Comparison of ENCODE assay signal across 14 cellular contexts in genomic region chr22:38144025-38144405, GRCh38. TPM values are rescaled to one million over a fixed set of nuclear protein-coding genes. Genes with fewer than 3 reads are reported as not detected.
DNase-seq lines count a peak whose midpoint lies in the region; ATAC-seq and TF ChIP-seq lines count a peak whose summit lies in the region.
"Had no signal": no experiment of that assay in that cellular context is flagged by ENCODE, and none has a peak within 500 bp of the region (broad histone marks: within the 10 kb centered on the region; RNA-seq: fewer than 3 reads in every experiment).

No MANE protein-coding gene starts in this region.

- no peak overlapping the region for H3K4me3 ChIP-seq in left lung
- H3K4me3 ChIP-seq: neural progenitor cell had no signal

- peaks cover 6% of the 10 kb centered on the region for H3K4me1 ChIP-seq in foreskin keratinocyte
- peaks cover 0 to 19% of the 10 kb centered on the region in 2 donors for H3K4me1 ChIP-seq in left lung
- H3K4me1 ChIP-seq: neural progenitor cell had no signal

- H3K9me3 ChIP-seq in left lung = no peaks in the 10 kb centered on the region

- no peaks in the 10 kb centered on the region for H3K36me3 ChIP-seq in left lung
- H3K36me3 ChIP-seq: neural progenitor cell had no signal

- H3K27ac ChIP-seq in 22Rv1 = peak overlapping the region; percentile 75
- no peak overlapping the region for H3K27ac ChIP-seq in foreskin keratinocyte
- H3K27ac ChIP-seq in left lung = no peak overlapping the region
- H3K27ac ChIP-seq: HL-60, neural progenitor cell had no signal

- DNase-seq in EH (ENCODE audit: low read depth) (peak; percentile 23), RPMI8226 (peak; percentile 11), foreskin keratinocyte (no peak), left lung (no peak), NCI-H345 treated with DMSO at 0.1 percent for 48 hours (lab: John Stamatoyannopoulos, UW; ENCODE audit: unreplicated experiment) (no peak), GDM1 (lab: John Stamatoyannopoulos, UW) (no peak)
- DNase-seq: activated CD4-positive, alpha-beta T cell treated with anti-CD3 and anti-CD28 coated beads for 1 hour; activated effector memory CD4-positive, alpha-beta T cell treated with Interleukin-2 at 50 U/mL for 16 hours; stimulated activated CD8-positive, alpha-beta memory T cell treated with anti-CD3 and anti-CD28 coated beads, Interleukin-4, amount 100 ng/mL, for 48 hours had no signal

- H3K27me3 ChIP-seq in foreskin keratinocyte = no peaks in the 10 kb centered on the region
- H3K27me3 ChIP-seq in left lung = no peaks in the 10 kb centered on the region
- H3K27me3 ChIP-seq: neural progenitor cell had no signal

- ATAC-seq in foreskin keratinocyte = no peak
- no peak for ATAC-seq in left lung
- no peak for ATAC-seq in GM18868 (IDR thresholded peaks at IDR 0.05; ENCODE audit: unreplicated experiment)

- intact Hi-C loops in left lung (cut with DNase I) = no loop called here

- TF ChIP-seq CTCF in 22Rv1 (IDR thresholded peaks at IDR 0.05) = peak; percentile 28
- peak; percentile 34 for TF ChIP-seq CTCF in foreskin keratinocyte (conservative IDR thresholded peaks at IDR 0.05)
- no peak for TF ChIP-seq CTCF in left lung (IDR thresholded peaks at IDR 0.05)

RNA-seq across cellular contexts. Expression of gene BAIAP2L2, which starts 33.5 kb away (rescaled TPM):
- total RNA-seq in foreskin keratinocyte (3.1 and 4.0 TPM in 2 replicates), left lung (under 1 TPM; 0.34 to 0.35 TPM)
- polyA plus RNA-seq in foreskin keratinocyte = 4.2 and 5.0 TPM in 2 replicates
- total RNA-seq: cerebellum had no signal

RNA-seq across cellular contexts. Expression of gene PLA2G6, which starts 37.6 kb away (rescaled TPM):
- total RNA-seq in foreskin keratinocyte (3.4 and 4.6 TPM in 2 replicates), left lung (10 to 100 TPM; 30.9 to 39.0 TPM)
- polyA plus RNA-seq in foreskin keratinocyte = 2.4 and 2.5 TPM in 2 replicates

RNA-seq across cellular contexts. Expression of gene MAFF, which starts 57.8 kb away (rescaled TPM):
- total RNA-seq in foreskin keratinocyte (21.1 and 23.8 TPM in 2 replicates), left lung (10 to 100 TPM; 12.1 to 17.1 TPM)
- 18.7 and 20.0 TPM in 2 replicates for polyA plus RNA-seq in foreskin keratinocyte

Comparison
In these comparisons a context has a peak if more than half of its experiments do, and no peak if none do; other contexts are left out.
1. CTCF ChIP-seq: peak in 22Rv1 (single experiment) and foreskin keratinocyte (single experiment); none in left lung (0 of 2).
2. DNase-seq: peak in EH (single experiment) and RPMI8226 (single experiment); none in foreskin keratinocyte (0 of 2), left lung (0 of 2), NCI-H345 treated with DMSO at 0.1 percent for 48 hours (single experiment) and GDM1 (single experiment).